Comparison of ENCODE assay signal across 7 cellular contexts in the genomic region with DNA sequence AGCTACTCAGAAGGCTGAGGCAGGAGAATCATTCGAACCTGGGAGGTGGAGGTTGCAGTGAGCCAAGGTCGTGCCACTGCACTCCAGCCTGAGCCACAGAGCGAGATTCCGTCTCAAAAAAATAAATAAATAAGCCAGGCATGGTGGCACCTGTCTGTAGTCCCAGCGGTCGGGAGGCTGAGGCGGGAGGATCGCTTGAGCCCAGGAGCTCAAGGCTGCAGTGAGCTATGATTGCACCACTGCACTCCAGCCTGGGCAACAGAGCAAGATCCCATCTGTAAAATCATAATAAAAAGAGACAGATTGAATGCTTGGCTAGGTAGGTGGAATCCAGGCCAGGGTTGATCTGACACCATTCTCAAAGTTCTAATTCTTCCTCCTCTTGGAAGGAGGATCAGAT. TPM values are rescaled to one million over a fixed set of nuclear protein-coding genes. Genes with fewer than 3 reads are reported as not detected.
"Had no signal": no experiment of that assay in that cellular context is flagged by ENCODE, and none has a peak within 500 bp of the region (broad histone marks: within the 10 kb centered on the region; RNA-seq: fewer than 3 reads in every experiment).

No MANE protein-coding gene starts in this region.

RNA-seq across cellular contexts. Expression of gene UPK3B, which starts 3.7 kb away (rescaled TPM):
- total RNA-seq: frontal cortex, smooth muscle cell had no signal
- polyA plus RNA-seq: smooth muscle cell had no signal

RNA-seq across cellular contexts. Expression of gene SPDYE16, which starts 36.5 kb away (rescaled TPM):
- total RNA-seq: dermis blood vessel endothelial cell, fibroblast of villous mesenchyme, right atrium auricular region, smooth muscle cell, stomach had no signal
- polyA plus RNA-seq: keratinocyte, smooth muscle cell had no signal
